Comparison of ENCODE assay signal across 21 cellular contexts in the genomic region with DNA sequence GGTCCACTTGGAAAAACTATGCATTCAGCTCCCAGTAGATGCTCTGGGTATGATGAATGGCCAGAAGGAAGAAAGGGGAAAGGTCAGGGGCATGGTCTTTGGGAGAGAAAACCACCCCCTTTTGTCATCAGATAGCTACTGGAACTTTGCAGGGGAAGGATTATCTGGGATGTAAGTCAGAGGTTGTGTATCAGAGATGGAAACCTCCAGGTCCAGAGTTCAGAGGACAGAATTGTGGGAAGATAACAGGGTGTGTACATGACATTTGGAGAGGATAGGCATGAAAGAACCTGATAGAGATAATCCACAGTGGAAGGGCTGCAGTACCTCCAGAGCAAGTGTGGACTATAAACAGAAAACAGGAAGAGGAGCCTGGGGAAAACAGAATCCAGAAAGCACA.
"Had no signal": no experiment of that assay in that cellular context is flagged by ENCODE, and none has a peak within 500 bp of the region (broad histone marks: within the 10 kb centered on the region; RNA-seq: fewer than 3 reads in every experiment).

No MANE protein-coding gene starts in this region.

- H3K27ac ChIP-seq: adrenal gland, SJSA1 had no signal

- H3K9me3 ChIP-seq: adrenal gland had no signal

- H3K36me3 ChIP-seq: adrenal gland, SJSA1 had no signal

- H3K4me1 ChIP-seq: adrenal gland, SJSA1 had no signal

- H3K27me3 ChIP-seq: adrenal gland, SJSA1 had no signal

- H3K4me3 ChIP-seq: adrenal gland, SJSA1 had no signal

- FAIRE-seq: bronchial epithelial cell, RCC 7860 had no signal

- DNase-seq: activated CD4-positive, alpha-beta T cell treated with anti-CD3 and anti-CD28 coated beads for 48 hours; activated CD4-positive, alpha-beta T cell treated with anti-CD3 and anti-CD28 coated beads, Interleukin-2, amount 50 U/mL, for 4 hours; activated CD4-positive, CD25-positive, alpha-beta regulatory T cell treated with anti-CD3 and anti-CD28 coated beads, Interleukin-2, amount 50 U/mL, for 72 hours; activated CD8-positive, alpha-beta memory T cell treated with anti-CD3 and anti-CD28 coated beads, Interleukin-2, amount 50 U/mL, for 48 hours; activated CD8-positive, alpha-beta T cell treated with anti-CD3 and anti-CD28 coated beads, Interleukin-2, amount 10 ng/mL, durations not matched to agents 7 days and 5 days; activated naive CD4-positive, alpha-beta T cell treated with anti-CD3 and anti-CD28 coated beads, Interleukin-2, amount 50 U/mL, for 16 hours; activated naive CD8-positive, alpha-beta T cell treated with anti-CD3 and anti-CD28 coated beads, Interleukin-2, amount 10 ng/mL, durations not matched to agents 7 days and 5 days; activated T-cell treated with anti-CD3 and anti-CD28 coated beads, Interleukin-2, amount 50 U/mL, for 1 hour; adrenal gland; aorta; central memory CD4-positive, alpha-beta T cell; KG1; NCI-H1092; NCI-H1930; NCI-H510A treated with DMSO at 0.1 percent for 48 hours; NK-92 treated with Interleukin-12 subunit alpha and Interleukin-12 subunit beta, amount 100 ng/mL, for 24 hours; SHP77; T-helper 9 cell had no signal
